8 cellular contexts compared by ENCODE assay signal in genomic region chr5:10249948-10250803, GRCh38.
DNase-seq lines count a peak whose midpoint lies in the region; ATAC-seq and TF ChIP-seq lines count a peak whose summit lies in the region.

TSS of gene CCT5 (plus strand) at chr5:10250280. CDS start at chr5:10250341, 61 bp downstream.

- no peak for TF ChIP-seq CTCF in AG09309 (IDR thresholded peaks at IDR 0.05; ENCODE audit: control insufficient read depth, insufficient read depth, low read depth, low read length, missing control alignments)

- ATAC-seq in GM19025 (IDR thresholded peaks at IDR 0.05; ENCODE audit: low read depth, unreplicated experiment) (peak; percentile 72), HG03342 (IDR thresholded peaks at IDR 0.05; ENCODE audit: unreplicated experiment) (peak; percentile 80)
- ATAC-seq in activated CD4-positive, CD25-positive, alpha-beta regulatory T cell treated with anti-CD3 and anti-CD28 coated beads, Interleukin-2, amount 50 U/mL, for 24 hours = peak; percentile 79 to 82

- peak; percentile 98 for DNase-seq in AG09309 (ENCODE audit: low read depth)
- peak; percentile 100 for DNase-seq in NCI-H446 (lab: John Stamatoyannopoulos, UW)
- peak; percentile 97 for DNase-seq in cerebellar cortex (ENCODE audit: low spot score)
- peak; percentile 95 for DNase-seq in islet precursor cell
- DNase-seq in stimulated activated CD4-positive, alpha-beta T cell treated with anti-CD3 and anti-CD28 coated beads, Interleukin-12 subunit alpha, Interleukin-12 subunit beta, amount 100 ng/mL, for 48 hours (ENCODE audit: low read depth in 2 of 3, low spot score in 1 of 3) = peak; percentile 79 to 81 (median 79)

- peak within 1 kb of the TSS; percentile 65 for H3K4me3 ChIP-seq in AG09309 (ENCODE audit: control insufficient read depth, low read depth, low read length)

Comparison
In these comparisons a context has a peak if more than half of its experiments do, and no peak if none do; other contexts are left out.
1. Peak in every context shown above with its lines: DNase-seq, ATAC-seq and H3K4me3 ChIP-seq.